ENCODE assay signal across 1 cellular context in genomic region chr19:43341098-43341497, GRCh38. TPM values are rescaled to one million over a fixed set of nuclear protein-coding genes. Genes with fewer than 3 reads are reported as not detected.
"Had no signal": no experiment of that assay in that cellular context is flagged by ENCODE, and none has a peak within 500 bp of the region (broad histone marks: within the 10 kb centered on the region; RNA-seq: fewer than 3 reads in every experiment).

No MANE protein-coding gene starts in this region.

RNA-seq across cellular contexts. Expression of gene CD177, which starts 12.4 kb away (rescaled TPM):
- total RNA-seq: GM12878 had no signal
- polyA plus RNA-seq: GM12878 had no signal
